9 cellular contexts compared by ENCODE assay signal in the genomic region with DNA sequence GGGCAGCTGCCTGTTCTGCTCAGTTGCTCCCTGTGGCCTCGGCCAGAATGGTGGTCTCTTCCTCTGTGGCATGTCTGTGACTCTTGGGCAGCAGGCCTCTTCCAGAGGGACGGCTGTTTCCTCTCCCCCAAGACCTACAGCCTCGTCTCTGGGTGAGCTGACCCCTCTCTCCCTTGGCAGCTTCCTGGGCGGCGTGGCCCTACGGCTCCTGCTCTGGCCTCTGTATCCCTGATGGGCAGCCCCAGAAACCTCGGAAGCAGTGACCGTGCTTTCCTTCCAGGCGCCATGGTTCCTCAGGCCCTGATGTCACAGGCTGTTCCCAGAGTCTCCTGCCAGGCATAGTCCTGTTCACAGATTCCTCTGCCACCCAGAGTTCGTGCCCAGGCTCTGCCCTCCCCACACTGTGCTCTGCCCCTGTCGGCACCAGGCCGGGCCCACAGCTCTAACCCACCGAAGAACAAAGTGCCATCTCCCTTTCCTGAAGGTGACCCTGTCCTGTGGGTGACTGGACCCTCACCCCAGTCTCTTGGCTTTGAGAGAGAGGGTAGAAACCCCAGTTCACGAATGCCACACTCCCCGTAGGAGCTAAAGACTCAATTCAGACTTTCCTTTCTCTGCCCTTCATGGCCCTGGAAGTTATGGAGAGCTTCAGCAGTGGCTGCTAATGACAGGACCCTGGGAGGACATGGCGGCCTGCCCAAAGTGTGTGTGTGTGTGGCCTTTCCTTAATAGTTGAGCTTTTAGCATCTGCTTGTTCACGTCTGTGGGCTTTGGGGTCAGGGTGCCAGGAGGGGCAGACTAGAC.
A peak's percentile ranks its signal among the peaks of the same experiment; 100 is the strongest.
DNase-seq lines count a peak whose midpoint lies in the region; ATAC-seq and TF ChIP-seq lines count a peak whose summit lies in the region.
"Had no signal": no experiment of that assay in that cellular context is flagged by ENCODE, and none has a peak within 500 bp of the region (broad histone marks: within the 10 kb centered on the region; RNA-seq: fewer than 3 reads in every experiment).

No MANE protein-coding gene starts in this region.

- DNase-seq in activated T-cell treated with anti-CD3 and anti-CD28 coated beads, Interleukin-2, amount 50 U/mL, for 72 hours, result no peak
- DNase-seq in activated T-cell treated with anti-CD3 and anti-CD28 coated beads, Interleukin-2, amount 50 U/mL, for 4 hours, result no peak
- no peak for DNase-seq in activated CD8-positive, alpha-beta T cell treated with anti-CD3 and anti-CD28 coated beads, Interleukin-2, amount 10 ng/mL, durations not matched to agents 7 days and 5 days
- no peak for DNase-seq in immature natural killer cell
- no peak for DNase-seq in Calu3
- DNase-seq in SKM-1 (lab: John Stamatoyannopoulos, UW; ENCODE audit: unreplicated experiment), result no peak
- DNase-seq in cerebellum (ENCODE audit: low spot score), result no peak
- DNase-seq: GM23248 had no signal

- intact Hi-C loops in Calu3 (cut with micrococcal nuclease; ENCODE audit: unreplicated experiment), result no loop called here

- no peak for TF ChIP-seq CTCF in Calu3 (IDR thresholded peaks at IDR 0.05; ENCODE audit: unreplicated experiment)

- peaks cover 84% of the 10 kb centered on the region for H3K4me1 Mint-ChIP-seq in activated T-cell treated with anti-CD3 and anti-CD28 coated beads, Interleukin-2, amount 50 U/mL, for 72 hours (ENCODE audit: low read depth)
- H3K4me1 Mint-ChIP-seq in activated T-cell treated with anti-CD3 and anti-CD28 coated beads, Interleukin-2, amount 50 U/mL, for 4 hours (ENCODE audit: low read depth), result peaks cover 73% of the 10 kb centered on the region
- H3K4me1 Mint-ChIP-seq in activated CD8-positive, alpha-beta T cell treated with anti-CD3 and anti-CD28 coated beads, Interleukin-2, amount 10 ng/mL, durations not matched to agents 7 days and 5 days (ENCODE audit: low read depth), result peaks cover 52% of the 10 kb centered on the region
- H3K4me1 Mint-ChIP-seq in immature natural killer cell, result peaks cover 86 to 92% of the 10 kb centered on the region in 2 donors
- peaks cover 70% of the 10 kb centered on the region for H3K4me1 Mint-ChIP-seq in stimulated activated memory B cell treated with anti-CD40 and anti-IgM and Interleukin-4, amounts not matched to agents 10 μg/mL and 1 μg/mL and 100 μg/mL, for 72 hours
- H3K4me1 Mint-ChIP-seq in Calu3 (ENCODE audit: low read depth, unreplicated experiment), result no peaks in the 10 kb centered on the region

- H3K27me3 Mint-ChIP-seq in activated T-cell treated with anti-CD3 and anti-CD28 coated beads, Interleukin-2, amount 50 U/mL, for 72 hours (ENCODE audit: low read depth), result no peaks in the 10 kb centered on the region
- H3K27me3 Mint-ChIP-seq in activated T-cell treated with anti-CD3 and anti-CD28 coated beads, Interleukin-2, amount 50 U/mL, for 4 hours (ENCODE audit: low read depth), result no peaks in the 10 kb centered on the region
- H3K27me3 Mint-ChIP-seq in activated CD8-positive, alpha-beta T cell treated with anti-CD3 and anti-CD28 coated beads, Interleukin-2, amount 10 ng/mL, durations not matched to agents 7 days and 5 days (ENCODE audit: low read depth), result no peaks in the 10 kb centered on the region
- H3K27me3 Mint-ChIP-seq in immature natural killer cell (ENCODE audit: low read depth in 3 of 3) (peaks cover 9 to 27% (median 25%) of the 10 kb centered on the region in 3 donors), Calu3 (ENCODE audit: unreplicated experiment) (no peaks in the 10 kb centered on the region)
- no peaks in the 10 kb centered on the region for H3K27me3 Mint-ChIP-seq in stimulated activated memory B cell treated with anti-CD40 and anti-IgM and Interleukin-4, amounts not matched to agents 10 μg/mL and 1 μg/mL and 100 μg/mL, for 72 hours

- no TSS peak for BruUV-seq in Calu3 (replicated peaks; lab: Mats Ljungman, UMichigan)

- POLR2A ChIA-PET in activated CD8-positive, alpha-beta T cell treated with anti-CD3 and anti-CD28 coated beads, Interleukin-2, amount 10 ng/mL, durations not matched to agents 7 days and 5 days (lab: Charles Lee), result interaction anchor here (0.6 to 2.8 kb wide), 7 partner anchors 9 to 1431 kb away, joined by 3 to 13 read pairs (median 3); no protein-coding TSS in a partner anchor

- ATAC-seq in activated T-cell treated with anti-CD3 and anti-CD28 coated beads, Interleukin-2, amount 50 U/mL, for 72 hours (replicated peaks in 1 of 2), result no peak
- no peak for ATAC-seq in activated T-cell treated with anti-CD3 and anti-CD28 coated beads, Interleukin-2, amount 50 U/mL, for 4 hours
- ATAC-seq in activated CD8-positive, alpha-beta T cell treated with anti-CD3 and anti-CD28 coated beads, Interleukin-2, amount 10 ng/mL, durations not matched to agents 7 days and 5 days, result no peak
- ATAC-seq in stimulated activated memory B cell treated with anti-CD40 and anti-IgM and Interleukin-4, amounts not matched to agents 10 μg/mL and 1 μg/mL and 100 μg/mL, for 72 hours, result no peak

- no peaks in the 10 kb centered on the region for H3K9me3 Mint-ChIP-seq in activated T-cell treated with anti-CD3 and anti-CD28 coated beads, Interleukin-2, amount 50 U/mL, for 72 hours
- no peaks in the 10 kb centered on the region for H3K9me3 Mint-ChIP-seq in activated T-cell treated with anti-CD3 and anti-CD28 coated beads, Interleukin-2, amount 50 U/mL, for 4 hours
- H3K9me3 Mint-ChIP-seq in activated CD8-positive, alpha-beta T cell treated with anti-CD3 and anti-CD28 coated beads, Interleukin-2, amount 10 ng/mL, durations not matched to agents 7 days and 5 days (ENCODE audit: insufficient read depth), result no peaks in the 10 kb centered on the region
- H3K9me3 Mint-ChIP-seq in immature natural killer cell, result no peaks in the 10 kb centered on the region
- no peaks in the 10 kb centered on the region for H3K9me3 Mint-ChIP-seq in stimulated activated memory B cell treated with anti-CD40 and anti-IgM and Interleukin-4, amounts not matched to agents 10 μg/mL and 1 μg/mL and 100 μg/mL, for 72 hours
- H3K9me3 Mint-ChIP-seq in Calu3 (ENCODE audit: low read depth, unreplicated experiment), result no peaks in the 10 kb centered on the region

- peaks cover 13 to 38% of the 10 kb centered on the region in 2 donors for H3K36me3 Mint-ChIP-seq in activated T-cell treated with anti-CD3 and anti-CD28 coated beads, Interleukin-2, amount 50 U/mL, for 72 hours (ENCODE audit: insufficient read depth in 2 of 2)
- H3K36me3 Mint-ChIP-seq in activated T-cell treated with anti-CD3 and anti-CD28 coated beads, Interleukin-2, amount 50 U/mL, for 4 hours (ENCODE audit: insufficient read depth), result peaks cover 33% of the 10 kb centered on the region
- peaks cover 62% of the 10 kb centered on the region for H3K36me3 Mint-ChIP-seq in activated CD8-positive, alpha-beta T cell treated with anti-CD3 and anti-CD28 coated beads, Interleukin-2, amount 10 ng/mL, durations not matched to agents 7 days and 5 days (ENCODE audit: low read depth)
- H3K36me3 Mint-ChIP-seq in immature natural killer cell (peaks cover 8 to 34% (median 18%) of the 10 kb centered on the region in 3 donors), Calu3 (ENCODE audit: insufficient read depth, unreplicated experiment) (peaks cover 5% of the 10 kb centered on the region)
- H3K36me3 Mint-ChIP-seq in stimulated activated memory B cell treated with anti-CD40 and anti-IgM and Interleukin-4, amounts not matched to agents 10 μg/mL and 1 μg/mL and 100 μg/mL, for 72 hours, result peaks cover 35% of the 10 kb centered on the region

- H3K27ac Mint-ChIP-seq in activated T-cell treated with anti-CD3 and anti-CD28 coated beads, Interleukin-2, amount 50 U/mL, for 72 hours, result peak overlapping the region; percentile 98
- H3K27ac Mint-ChIP-seq in activated CD8-positive, alpha-beta T cell treated with anti-CD3 and anti-CD28 coated beads, Interleukin-2, amount 10 ng/mL, durations not matched to agents 7 days and 5 days, result peak overlapping the region; percentile 30
- peak overlapping the region; percentile 93 to 98 (median 96) for H3K27ac Mint-ChIP-seq in immature natural killer cell
- peak overlapping the region; percentile 60 for H3K27ac Mint-ChIP-seq in stimulated activated memory B cell treated with anti-CD40 and anti-IgM and Interleukin-4, amounts not matched to agents 10 μg/mL and 1 μg/mL and 100 μg/mL, for 72 hours
- H3K27ac Mint-ChIP-seq in Calu3 (ENCODE audit: unreplicated experiment), result no peak overlapping the region

- CTCF ChIA-PET in activated CD8-positive, alpha-beta T cell treated with anti-CD3 and anti-CD28 coated beads, Interleukin-2, amount 10 ng/mL, durations not matched to agents 7 days and 5 days (lab: Charles Lee), result interaction anchor here (0.9 to 2.0 kb wide), 6 partner anchors 11 to 172 kb away, joined by 3 to 10 read pairs (median 3); no protein-coding TSS in a partner anchor
- CTCF ChIA-PET in Calu3 (lab: Charles Lee), result interaction anchor here (1.0 kb wide), 1 partner anchor 13 kb away, joined by 3 read pairs; no protein-coding TSS in a partner anchor

- H3K4me3 Mint-ChIP-seq in activated T-cell treated with anti-CD3 and anti-CD28 coated beads, Interleukin-2, amount 50 U/mL, for 72 hours, result peak overlapping the region; percentile 63 to 77
- no peak overlapping the region for H3K4me3 Mint-ChIP-seq in activated T-cell treated with anti-CD3 and anti-CD28 coated beads, Interleukin-2, amount 50 U/mL, for 4 hours
- no peak overlapping the region for H3K4me3 Mint-ChIP-seq in activated CD8-positive, alpha-beta T cell treated with anti-CD3 and anti-CD28 coated beads, Interleukin-2, amount 10 ng/mL, durations not matched to agents 7 days and 5 days
- H3K4me3 Mint-ChIP-seq in immature natural killer cell (peak overlapping the region; percentile 54 to 77 (median 71)), Calu3 (ENCODE audit: low read depth, unreplicated experiment) (no peak overlapping the region)
- no peak overlapping the region for H3K4me3 Mint-ChIP-seq in stimulated activated memory B cell treated with anti-CD40 and anti-IgM and Interleukin-4, amounts not matched to agents 10 μg/mL and 1 μg/mL and 100 μg/mL, for 72 hours

Comparison
In these comparisons a context has a peak if more than half of its experiments do, and no peak if none do; other contexts are left out.
1. H3K4me3 Mint-ChIP-seq: peak in activated T-cell treated with anti-CD3 and anti-CD28 coated beads, Interleukin-2, amount 50 U/mL, for 72 hours (2 of 2) and immature natural killer cell (5 of 5); none in activated T-cell treated with anti-CD3 and anti-CD28 coated beads, Interleukin-2, amount 50 U/mL, for 4 hours (single experiment), activated CD8-positive, alpha-beta T cell treated with anti-CD3 and anti-CD28 coated beads, Interleukin-2, amount 10 ng/mL, durations not matched to agents 7 days and 5 days (single experiment), stimulated activated memory B cell treated with anti-CD40 and anti-IgM and Interleukin-4, amounts not matched to agents 10 μg/mL and 1 μg/mL and 100 μg/mL, for 72 hours (single experiment) and Calu3 (single experiment).